ENCODE assay signal across 8 cellular contexts in genomic region chr6:73309784-73310502, GRCh38. TPM values are rescaled to one million over a fixed set of nuclear protein-coding genes. Genes with fewer than 3 reads are reported as not detected.
DNase-seq lines count a peak whose midpoint lies in the region; ATAC-seq and TF ChIP-seq lines count a peak whose summit lies in the region.

No MANE protein-coding gene starts in this region.

- H3K9me3 ChIP-seq in BE2C: no peaks in the 10 kb centered on the region; the same call in 1 of the 2 replicates

- no peaks in the 10 kb centered on the region for H3K4me1 ChIP-seq in BE2C

- ATAC-seq in GM18907 (IDR thresholded peaks at IDR 0.05; ENCODE audit: unreplicated experiment): peak; percentile 99
- ATAC-seq in HG03103 (IDR thresholded peaks at IDR 0.05; ENCODE audit: low read depth, unreplicated experiment): peak; percentile 97

- peak; percentile 70 for TF ChIP-seq CTCF in BE2C (IDR thresholded peaks at IDR 0.05; ENCODE audit: low read depth, low read length)

- H3K27me3 ChIP-seq in BE2C: no peaks in the 10 kb centered on the region

- H3K36me3 ChIP-seq in BE2C: no peaks in the 10 kb centered on the region

- DNase-seq in BE2C (peak; percentile 68), NCI-H524 (lab: John Stamatoyannopoulos, UW) (peak; percentile 63 to 65), epidermal melanocyte (ENCODE audit: insufficient read length, low spot score) (peak; percentile 36), mucosa of gallbladder (ENCODE audit: low spot score) (peak; percentile 45)
- peak; percentile 24 for DNase-seq in activated CD8-positive, alpha-beta memory T cell treated with anti-CD3 and anti-CD28 coated beads for 4 hours (ENCODE audit: low read depth in 2 of 2)
- peak; percentile 12 to 23 for DNase-seq in stimulated activated CD8-positive, alpha-beta memory T cell treated with anti-CD3 and anti-CD28 coated beads, Interleukin-7, amount 100 ng/mL, for 1 hour (ENCODE audit: low read depth in 2 of 2)

- peak overlapping the region; percentile 90 for H3K4me3 ChIP-seq in BE2C (ENCODE audit: low read depth, low read length)

RNA-seq across cellular contexts. Expression of gene DPPA5, which starts 44.1 kb away (rescaled TPM):
- polyA plus RNA-seq in BE2C (2012; ENCODE audit: insufficient read depth, insufficient read length, low read depth): not detected
- total RNA-seq in mucosa of gallbladder: not detected

RNA-seq across cellular contexts. Expression of gene KHDC1, which starts 46.9 kb away (rescaled TPM):
- 6.9 TPM for polyA plus RNA-seq in BE2C (2012; ENCODE audit: insufficient read depth, insufficient read length, low read depth)
- total RNA-seq in mucosa of gallbladder: 2.9 TPM

RNA-seq across cellular contexts. Expression of gene KHDC3L, which starts 52.5 kb away (rescaled TPM):
- polyA plus RNA-seq in BE2C (2012; ENCODE audit: insufficient read depth, insufficient read length, low read depth): not detected
- total RNA-seq in mucosa of gallbladder: not detected

RNA-seq across cellular contexts. Expression of gene OOEP, which starts 59.8 kb away (rescaled TPM):
- not detected for polyA plus RNA-seq in BE2C (2012; ENCODE audit: insufficient read depth, insufficient read length, low read depth)
- total RNA-seq in mucosa of gallbladder: 0.58 TPM

Comparison
In these comparisons a context has a peak if more than half of its experiments do, and no peak if none do; other contexts are left out.
1. Peak in every context shown above with its lines: DNase-seq, ATAC-seq and H3K4me3 ChIP-seq.
2. DNase-seq: peak in every context shown above with its lines; median percentile 68 in BE2C; 64 in NCI-H524; 45 in mucosa of gallbladder; 36 in epidermal melanocyte; 24 in activated CD8-positive, alpha-beta memory T cell treated with anti-CD3 and anti-CD28 coated beads for 4 hours; 18 in stimulated activated CD8-positive, alpha-beta memory T cell treated with anti-CD3 and anti-CD28 coated beads, Interleukin-7, amount 100 ng/mL, for 1 hour.